1 cellular context compared by ENCODE assay signal in genomic region chr4:76087007-76087769, GRCh38.
A peak's percentile ranks its signal among the peaks of the same experiment; 100 is the strongest.
TF ChIP-seq lines count a peak whose summit lies in the region.

No MANE protein-coding gene starts in this region.

TF ChIP-seq in HepG2, 621 proteins besides CTCF, POLR2A, EP300 and RAD21 (continued from another document and continues in another):
- TF ChIP-seq HES4 (CRISPR knock-in tag; IDR thresholded peaks at IDR 0.05; ENCODE audit: borderline replicate concordance): no peak
- no peak for TF ChIP-seq ZBTB2 (CRISPR knock-in tag; IDR thresholded peaks at IDR 0.05; ENCODE audit: low read depth)
- TF ChIP-seq TCF7 (IDR thresholded peaks at IDR 0.05; ENCODE audit: low read depth): no peak
- no peak for TF ChIP-seq TP53 (CRISPR knock-in tag; conservative IDR thresholded peaks at IDR 0.05)
- TF ChIP-seq JUNB (CRISPR knock-in tag; IDR thresholded peaks at IDR 0.05; ENCODE audit: borderline replicate concordance): no peak
- no peak for TF ChIP-seq PBX3 (CRISPR knock-in tag; IDR thresholded peaks at IDR 0.05; ENCODE audit: borderline replicate concordance)
- no peak for TF ChIP-seq ZNF710 (CRISPR knock-in tag; IDR thresholded peaks at IDR 0.05; ENCODE audit: borderline replicate concordance)
- TF ChIP-seq ZFP36L2 (CRISPR knock-in tag; IDR thresholded peaks at IDR 0.05): no peak
- no peak for TF ChIP-seq ZNF501 (CRISPR knock-in tag; IDR thresholded peaks at IDR 0.05)
- TF ChIP-seq GLMP (CRISPR knock-in tag; IDR thresholded peaks at IDR 0.05; ENCODE audit: borderline replicate concordance): no peak
- no peak for TF ChIP-seq ZNF34 (CRISPR knock-in tag; IDR thresholded peaks at IDR 0.05; ENCODE audit: borderline replicate concordance)
- TF ChIP-seq GTF2F1 (IDR thresholded peaks at IDR 0.05; ENCODE audit: low read length): no peak
- TF ChIP-seq FOXK1 (CRISPR knock-in tag; IDR thresholded peaks at IDR 0.05; ENCODE audit: borderline replicate concordance, low read depth): peak; percentile 33; the same call in 1 of the 2 replicates
- no peak for TF ChIP-seq SIX1 (CRISPR knock-in tag; IDR thresholded peaks at IDR 0.05; ENCODE audit: borderline replicate concordance)
- TF ChIP-seq MXD1 (CRISPR knock-in tag; IDR thresholded peaks at IDR 0.05): no peak; the same call in 1 of the 2 replicates
- peak; percentile 52; the same call in 1 of the 2 replicates for TF ChIP-seq FOXK2 (IDR thresholded peaks at IDR 0.05)
- TF ChIP-seq ZNF761 (CRISPR knock-in tag; conservative IDR thresholded peaks at IDR 0.05): no peak
- TF ChIP-seq RBM22 (optimal IDR thresholded peaks at IDR 0.05; ENCODE audit: low read length): no peak
- TF ChIP-seq FOSL2 (CRISPR knock-in tag; IDR thresholded peaks at IDR 0.05): peak; percentile 36; the same call in 1 of the 2 replicates
- TF ChIP-seq HDAC6 (IDR thresholded peaks at IDR 0.05; ENCODE audit: low read depth, low read length): no peak
- TF ChIP-seq DDIT3 (CRISPR knock-in tag; IDR thresholded peaks at IDR 0.05): no peak
- no peak for TF ChIP-seq GRHL1 (CRISPR knock-in tag; conservative IDR thresholded peaks at IDR 0.05)
- TF ChIP-seq ZNF781 (CRISPR knock-in tag; IDR thresholded peaks at IDR 0.05; ENCODE audit: borderline replicate concordance, not compliant biosample characterization): no peak
- no peak for TF ChIP-seq ZNF558 (CRISPR knock-in tag; IDR thresholded peaks at IDR 0.05; ENCODE audit: borderline replicate concordance)
- no peak for TF ChIP-seq ZBTB10 (CRISPR knock-in tag; IDR thresholded peaks at IDR 0.05; ENCODE audit: borderline replicate concordance)
- TF ChIP-seq ZNF121 (CRISPR knock-in tag; IDR thresholded peaks at IDR 0.05): no peak
- TF ChIP-seq ZNF205 (CRISPR knock-in tag; IDR thresholded peaks at IDR 0.05): no peak
- peak; percentile 72; the same call in 1 of the 2 replicates for TF ChIP-seq EHMT2 (IDR thresholded peaks at IDR 0.05; ENCODE audit: borderline replicate concordance, low read depth, low read length)
- no peak for TF ChIP-seq ZFP36L1 (CRISPR knock-in tag; IDR thresholded peaks at IDR 0.05)
- no peak for TF ChIP-seq KIAA2018 (CRISPR knock-in tag; IDR thresholded peaks at IDR 0.05; ENCODE audit: borderline replicate concordance)
- TF ChIP-seq CBX1 (IDR thresholded peaks at IDR 0.05; ENCODE audit: low read depth): no peak
- no peak for TF ChIP-seq E2F2 (CRISPR knock-in tag; IDR thresholded peaks at IDR 0.05; ENCODE audit: borderline replicate concordance)
- 0 out of 2 replicates have a peak, but pooled peaks have one; percentile 40 for TF ChIP-seq MIER3 (CRISPR knock-in tag; IDR thresholded peaks at IDR 0.05; ENCODE audit: borderline replicate concordance)
- peak; percentile 74 for TF ChIP-seq FOXA3 (CRISPR knock-in tag; IDR thresholded peaks at IDR 0.05)
- no peak for TF ChIP-seq ZNF350 (CRISPR knock-in tag; IDR thresholded peaks at IDR 0.05; ENCODE audit: borderline replicate concordance, low read depth)
- TF ChIP-seq MAF1 (CRISPR knock-in tag; IDR thresholded peaks at IDR 0.05; ENCODE audit: borderline replicate concordance): no peak
- TF ChIP-seq ZNF652 (CRISPR knock-in tag; IDR thresholded peaks at IDR 0.05; ENCODE audit: borderline replicate concordance, low read depth): no peak; the same call in 1 of the 2 replicates
